In the genomic region with DNA sequence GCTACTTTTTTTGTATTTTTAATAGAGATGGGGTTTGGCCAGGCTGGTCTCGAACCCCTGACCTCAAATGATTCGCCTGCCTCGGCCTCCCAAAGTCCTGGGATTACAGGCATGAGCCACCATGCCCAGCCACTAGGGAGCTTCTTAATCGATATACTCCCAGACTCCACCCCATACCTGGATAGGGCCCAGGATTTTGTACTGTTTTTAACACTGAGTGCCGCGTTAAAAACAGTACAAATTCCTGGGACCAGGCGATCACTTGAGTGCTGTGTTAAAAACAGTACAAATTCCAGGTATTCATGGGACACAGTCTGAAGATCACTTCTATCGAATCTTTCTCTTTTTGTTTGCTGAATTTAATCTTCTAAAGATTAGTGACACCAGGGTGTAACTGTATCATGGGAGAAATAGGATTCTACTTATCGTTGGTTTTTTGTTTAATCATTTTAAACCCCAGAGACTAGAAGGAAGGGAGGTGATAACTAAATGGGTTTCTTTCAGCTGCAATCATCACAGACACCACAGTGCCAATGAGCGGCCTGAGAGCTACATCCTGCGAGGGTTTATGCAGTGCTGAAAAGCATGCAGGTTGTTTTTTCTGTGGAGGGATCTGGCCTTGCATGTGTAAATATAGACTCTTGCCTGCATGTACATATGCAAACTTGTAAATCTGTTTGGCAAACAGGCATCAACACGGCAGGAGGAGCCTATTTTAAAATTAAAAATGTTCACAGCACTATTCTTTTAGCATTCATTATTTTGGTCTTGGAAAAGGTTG, we compare ENCODE assay signal across 23 cellular contexts.
"Had no signal": no experiment of that assay in that cellular context is flagged by ENCODE, and none has a peak within 500 bp of the region (broad histone marks: within the 10 kb centered on the region; RNA-seq: fewer than 3 reads in every experiment).

No MANE protein-coding gene starts in this region.

- H3K27me3 ChIP-seq: spleen had no signal

- H3K36me3 ChIP-seq: spleen, upper lobe of left lung had no signal

- H3K27ac Mint-ChIP-seq: activated CD4-positive, alpha-beta T cell treated with anti-CD3 and anti-CD28 coated beads, Interleukin-2, amount 10 ng/mL, durations not matched to agents 7 days and 5 days; activated CD8-positive, alpha-beta T cell treated with anti-CD3 and anti-CD28 coated beads, Interleukin-2, amount 10 ng/mL, durations not matched to agents 7 days and 5 days; activated naive CD4-positive, alpha-beta T cell treated with anti-CD3 and anti-CD28 coated beads, Interleukin-2, amount 50 U/mL, for 24 hours; brain; naive thymus-derived CD4-positive, alpha-beta T cell; T-helper 1 cell treated with Interleukin-12 subunit alpha and Interleukin-12 subunit beta and Interleukin-4 antibody, amounts not matched to agents 30 μg/mL and 1 μg/mL, for 36 hours had no signal

- H3K4me3 Mint-ChIP-seq: activated CD4-positive, alpha-beta T cell treated with anti-CD3 and anti-CD28 coated beads, Interleukin-2, amount 10 ng/mL, durations not matched to agents 7 days and 5 days; activated CD8-positive, alpha-beta T cell treated with anti-CD3 and anti-CD28 coated beads, Interleukin-2, amount 10 ng/mL, durations not matched to agents 7 days and 5 days; activated naive CD4-positive, alpha-beta T cell treated with anti-CD3 and anti-CD28 coated beads, Interleukin-2, amount 50 U/mL, for 24 hours; brain; naive thymus-derived CD4-positive, alpha-beta T cell; neural crest cell; T-helper 1 cell treated with Interleukin-12 subunit alpha and Interleukin-12 subunit beta and Interleukin-4 antibody, amounts not matched to agents 30 μg/mL and 1 μg/mL, for 36 hours had no signal

- H3K9me3 ChIP-seq: spleen, upper lobe of left lung had no signal

- H3K4me3 ChIP-seq: lung, spleen, upper lobe of left lung had no signal

- H3K4me1 Mint-ChIP-seq: activated CD4-positive, alpha-beta T cell treated with anti-CD3 and anti-CD28 coated beads, Interleukin-2, amount 10 ng/mL, durations not matched to agents 7 days and 5 days; activated naive CD4-positive, alpha-beta T cell treated with anti-CD3 and anti-CD28 coated beads, Interleukin-2, amount 50 U/mL, for 24 hours; naive thymus-derived CD4-positive, alpha-beta T cell had no signal

- H3K9me3 Mint-ChIP-seq: activated CD4-positive, alpha-beta T cell treated with anti-CD3 and anti-CD28 coated beads, Interleukin-2, amount 10 ng/mL, durations not matched to agents 7 days and 5 days; activated naive CD4-positive, alpha-beta T cell treated with anti-CD3 and anti-CD28 coated beads, Interleukin-2, amount 50 U/mL, for 24 hours; brain; T-helper 1 cell treated with Interleukin-12 subunit alpha and Interleukin-12 subunit beta and Interleukin-4 antibody, amounts not matched to agents 30 μg/mL and 1 μg/mL, for 36 hours had no signal

- H3K4me1 ChIP-seq: spleen, upper lobe of left lung had no signal

- H3K36me3 Mint-ChIP-seq: activated naive CD4-positive, alpha-beta T cell treated with anti-CD3 and anti-CD28 coated beads, Interleukin-2, amount 50 U/mL, for 24 hours; naive thymus-derived CD4-positive, alpha-beta T cell had no signal

- DNase-seq: activated CD4-positive, alpha-beta T cell treated with anti-CD3 and anti-CD28 coated beads, Interleukin-2, amount 10 ng/mL, durations not matched to agents 7 days and 5 days; activated CD4-positive, CD25-positive, alpha-beta regulatory T cell treated with anti-CD3 and anti-CD28 coated beads, Interleukin-2, amount 50 U/mL, for 72 hours; activated CD8-positive, alpha-beta T cell treated with anti-CD3 and anti-CD28 coated beads, Interleukin-2, amount 10 ng/mL, durations not matched to agents 7 days and 5 days; activated gamma-delta T cell treated with Interleukin-2 at 50 U/mL for 16 hours; activated T-cell treated with anti-CD3 and anti-CD28 coated beads, Interleukin-2, amount 50 U/mL, for 1 hour; aorta; central memory CD4-positive, alpha-beta T cell; effector memory CD4-positive, alpha-beta T cell; foreskin melanocyte; hypothalamus; naive thymus-derived CD4-positive, alpha-beta T cell; occipital lobe; posterior cingulate gyrus; spleen; stimulated activated CD4-positive, alpha-beta T cell treated with anti-CD3 and anti-CD28 coated beads, Interleukin-4, amount 100 ng/mL, for 4 hours; stimulated activated naive CD8-positive, alpha-beta T cell treated with anti-CD3 and anti-CD28 coated beads, Interleukin-15, Interleukin-2, amounts not matched to agents 100 U/mL and 50 U/mL, for 24 hours; T1000; upper lobe of left lung had no signal

- H3K27ac ChIP-seq: spleen, upper lobe of left lung had no signal
